In the genomic region with DNA sequence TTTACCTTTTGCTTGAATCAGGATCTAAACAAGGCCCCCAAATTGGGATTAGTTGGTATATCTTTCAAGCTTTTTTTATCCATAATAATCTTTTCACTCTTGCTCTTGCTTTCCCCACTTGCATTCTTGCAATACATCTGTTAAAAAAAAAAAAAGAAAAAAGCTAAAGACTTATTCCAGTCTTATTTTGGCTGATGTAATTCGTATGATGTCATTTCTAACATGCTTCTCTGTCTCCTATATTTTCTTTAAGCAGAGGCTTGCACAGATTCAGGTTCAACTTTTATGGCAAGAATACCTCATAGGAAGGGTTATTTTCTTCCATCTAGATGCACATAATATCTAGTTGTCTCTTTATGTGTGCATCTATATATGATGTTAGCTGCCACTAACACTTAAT, we compare ENCODE assay signal across 11 cellular contexts.
"Had no signal": no experiment of that assay in that cellular context is flagged by ENCODE, and none has a peak within 500 bp of the region (broad histone marks: within the 10 kb centered on the region; RNA-seq: fewer than 3 reads in every experiment).

No MANE protein-coding gene starts in this region.

- H3K4me1 ChIP-seq: HAP-1 had no signal

- H3K4me3 ChIP-seq: GM23248, GM23338, HAP-1 had no signal

- H3K27ac ChIP-seq: GM23248 had no signal

- ATAC-seq: GM23338, HCT116 had no signal

- H3K9ac ChIP-seq: GM23248 had no signal

- H3K9me3 ChIP-seq: HAP-1 had no signal

- DNase-seq: GM23248, GOT3, H7, H9, HCEC 1CT, HFFc6 had no signal

- FAIRE-seq: H1, H54 had no signal

- H3K4me2 ChIP-seq: GM23338 had no signal

- H3K36me3 ChIP-seq: HAP-1 had no signal

- H2AFZ ChIP-seq: GM23248, GM23338 had no signal
